In the genomic region with DNA sequence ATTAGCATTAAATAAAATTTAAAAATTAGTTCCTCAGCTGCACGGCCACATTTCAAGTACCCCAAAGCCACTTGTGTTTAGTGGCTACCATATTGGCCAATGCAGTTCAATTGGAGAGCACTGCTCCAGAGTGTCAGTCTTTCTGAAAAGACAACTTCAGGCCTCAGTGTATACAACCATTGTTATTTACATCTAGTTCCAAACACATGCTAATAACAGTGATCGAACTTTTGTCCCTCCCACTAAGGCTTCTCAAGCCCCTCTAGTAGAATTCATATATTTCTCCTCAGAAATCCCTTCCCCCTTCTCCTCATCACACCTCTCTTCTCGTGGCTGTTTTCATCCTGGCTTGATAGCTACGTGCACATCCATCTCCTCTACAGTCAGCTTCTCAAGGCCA, we compare ENCODE assay signal across 1 cellular context.
TF ChIP-seq lines count a peak whose summit lies in the region.

No MANE protein-coding gene starts in this region.

TF ChIP-seq in GM12878, 131 proteins besides CTCF, POLR2A, EP300 and RAD21:
- TF ChIP-seq, protein P1, sequence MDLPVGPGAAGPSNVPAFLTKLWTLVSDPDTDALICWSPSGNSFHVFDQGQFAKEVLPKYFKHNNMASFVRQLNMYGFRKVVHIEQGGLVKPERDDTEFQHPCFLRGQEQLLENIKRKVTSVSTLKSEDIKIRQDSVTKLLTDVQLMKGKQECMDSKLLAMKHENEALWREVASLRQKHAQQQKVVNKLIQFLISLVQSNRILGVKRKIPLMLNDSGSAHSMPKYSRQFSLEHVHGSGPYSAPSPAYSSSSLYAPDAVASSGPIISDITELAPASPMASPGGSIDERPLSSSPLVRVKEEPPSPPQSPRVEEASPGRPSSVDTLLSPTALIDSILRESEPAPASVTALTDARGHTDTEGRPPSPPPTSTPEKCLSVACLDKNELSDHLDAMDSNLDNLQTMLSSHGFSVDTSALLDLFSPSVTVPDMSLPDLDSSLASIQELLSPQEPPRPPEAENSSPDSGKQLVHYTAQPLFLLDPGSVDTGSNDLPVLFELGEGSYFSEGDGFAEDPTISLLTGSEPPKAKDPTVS (IDR thresholded peaks at IDR 0.05; ENCODE audit: low read depth, low read length): no peak
- TF ChIP-seq CHD4 (IDR thresholded peaks at IDR 0.05) (no peak), ZNF207 (IDR thresholded peaks at IDR 0.05; ENCODE audit: borderline replicate concordance) (no peak), FOXK2 (IDR thresholded peaks at IDR 0.05) (no peak)
